Comparison of ENCODE assay signal across 29 cellular contexts in genomic region chr12:22353615-22354325, GRCh38. TPM values are rescaled to one million over a fixed set of nuclear protein-coding genes. Genes with fewer than 3 reads are reported as not detected.
"Had no signal": no experiment of that assay in that cellular context is flagged by ENCODE, and none has a peak within 500 bp of the region (broad histone marks: within the 10 kb centered on the region; RNA-seq: fewer than 3 reads in every experiment).

No MANE protein-coding gene starts in this region.

- H3K27me3 Mint-ChIP-seq: activated CD8-positive, alpha-beta T cell treated with anti-CD3 and anti-CD28 coated beads for 36 hours; activated naive CD8-positive, alpha-beta T cell treated with anti-CD3 and anti-CD28 coated beads for 36 hours; activated T-helper 17 cell treated with anti-CD3 and anti-CD28 coated beads, Interleukin-2, amount 50 U/mL, for 72 hours had no signal

- H3K9ac ChIP-seq: KMS-11 had no signal

- H3K4me2 ChIP-seq: KMS-11 had no signal

- H3K36me3 Mint-ChIP-seq: activated naive CD8-positive, alpha-beta T cell treated with anti-CD3 and anti-CD28 coated beads for 36 hours had no signal

- DNase-seq: activated CD4-positive, alpha-beta T cell treated with anti-CD3 and anti-CD28 coated beads, Interleukin-2, amount 10 ng/mL, durations not matched to agents 24 days and 14 days; activated CD4-positive, alpha-beta T cell treated with anti-CD3 and anti-CD28 coated beads, Interleukin-2, amount 50 U/mL, for 4 hours; activated CD8-positive, alpha-beta T cell treated with anti-CD3 and anti-CD28 coated beads for 36 hours; activated effector memory CD4-positive, alpha-beta T cell treated with anti-CD3 and anti-CD28 coated beads, Interleukin-2, amount 50 U/mL, for 16 hours; activated naive CD4-positive, alpha-beta T cell; activated naive CD4-positive, alpha-beta T cell treated with anti-CD3 and anti-CD28 coated beads, Interleukin-2, amount 50 U/mL, for 16 hours; activated naive CD8-positive, alpha-beta T cell treated with anti-CD3 and anti-CD28 coated beads for 36 hours; activated T-cell treated with anti-CD3 and anti-CD28 coated beads, Interleukin-2, amount 50 U/mL, for 1 hour; activated T-cell treated with anti-CD3 and anti-CD28 coated beads, Interleukin-2, amount 50 U/mL, for 72 hours; amniotic stem cell; aorta; brain microvascular endothelial cell; central memory CD4-positive, alpha-beta T cell; MM.1S; MV-4-11; NCI-H1092; NCI-H1436 treated with DMSO at 0.1 percent for 48 hours; NCI-H1694 treated with DMSO at 0.1 percent for 48 hours; NCI-H2029; NCI-H345; NCI-H526; NCI-H748 treated with DMSO at 0.1 percent for 48 hours; NK-92 treated with Interleukin-12 subunit alpha and Interleukin-12 subunit beta, amount 100 ng/mL, for 24 hours; Right ventricle myocardium superior; T1000 had no signal

- H3K4me1 Mint-ChIP-seq: activated CD4-positive, alpha-beta T cell treated with anti-CD3 and anti-CD28 coated beads, Interleukin-2, amount 10 ng/mL, durations not matched to agents 24 days and 14 days; activated naive CD8-positive, alpha-beta T cell treated with anti-CD3 and anti-CD28 coated beads for 36 hours; activated T-helper 17 cell treated with anti-CD3 and anti-CD28 coated beads, Interleukin-2, amount 50 U/mL, for 72 hours had no signal

- H3K27me3 ChIP-seq: brain microvascular endothelial cell had no signal

- H3K4me3 ChIP-seq: SK-N-MC had no signal

- H3K27ac ChIP-seq: brain microvascular endothelial cell, KMS-11, SK-N-MC had no signal

- H3K36me3 ChIP-seq: brain microvascular endothelial cell had no signal

- H3K27ac Mint-ChIP-seq: activated CD4-positive, alpha-beta T cell treated with anti-CD3 and anti-CD28 coated beads, Interleukin-2, amount 10 ng/mL, durations not matched to agents 24 days and 14 days; activated CD8-positive, alpha-beta T cell treated with anti-CD3 and anti-CD28 coated beads for 36 hours; activated naive CD8-positive, alpha-beta T cell treated with anti-CD3 and anti-CD28 coated beads for 36 hours; activated T-cell treated with anti-CD3 and anti-CD28 coated beads, Interleukin-2, amount 50 U/mL, for 72 hours; activated T-helper 17 cell treated with anti-CD3 and anti-CD28 coated beads, Interleukin-2, amount 50 U/mL, for 72 hours had no signal

- H3K9me3 Mint-ChIP-seq: activated CD4-positive, alpha-beta T cell treated with anti-CD3 and anti-CD28 coated beads, Interleukin-2, amount 10 ng/mL, durations not matched to agents 24 days and 14 days; activated CD8-positive, alpha-beta T cell treated with anti-CD3 and anti-CD28 coated beads for 36 hours; activated T-cell treated with anti-CD3 and anti-CD28 coated beads, Interleukin-2, amount 50 U/mL, for 72 hours; activated T-helper 17 cell treated with anti-CD3 and anti-CD28 coated beads, Interleukin-2, amount 50 U/mL, for 72 hours had no signal

- H3K4me3 Mint-ChIP-seq: activated CD4-positive, alpha-beta T cell treated with anti-CD3 and anti-CD28 coated beads, Interleukin-2, amount 10 ng/mL, durations not matched to agents 24 days and 14 days; activated CD8-positive, alpha-beta T cell treated with anti-CD3 and anti-CD28 coated beads for 36 hours; activated naive CD8-positive, alpha-beta T cell treated with anti-CD3 and anti-CD28 coated beads for 36 hours; activated T-cell treated with anti-CD3 and anti-CD28 coated beads, Interleukin-2, amount 50 U/mL, for 72 hours; activated T-helper 17 cell treated with anti-CD3 and anti-CD28 coated beads, Interleukin-2, amount 50 U/mL, for 72 hours had no signal

RNA-seq across cellular contexts. Expression of gene ST8SIA1, which starts 19.3 kb away (rescaled TPM):
- total RNA-seq: NCI-H460 had no signal
